In the genomic region with DNA sequence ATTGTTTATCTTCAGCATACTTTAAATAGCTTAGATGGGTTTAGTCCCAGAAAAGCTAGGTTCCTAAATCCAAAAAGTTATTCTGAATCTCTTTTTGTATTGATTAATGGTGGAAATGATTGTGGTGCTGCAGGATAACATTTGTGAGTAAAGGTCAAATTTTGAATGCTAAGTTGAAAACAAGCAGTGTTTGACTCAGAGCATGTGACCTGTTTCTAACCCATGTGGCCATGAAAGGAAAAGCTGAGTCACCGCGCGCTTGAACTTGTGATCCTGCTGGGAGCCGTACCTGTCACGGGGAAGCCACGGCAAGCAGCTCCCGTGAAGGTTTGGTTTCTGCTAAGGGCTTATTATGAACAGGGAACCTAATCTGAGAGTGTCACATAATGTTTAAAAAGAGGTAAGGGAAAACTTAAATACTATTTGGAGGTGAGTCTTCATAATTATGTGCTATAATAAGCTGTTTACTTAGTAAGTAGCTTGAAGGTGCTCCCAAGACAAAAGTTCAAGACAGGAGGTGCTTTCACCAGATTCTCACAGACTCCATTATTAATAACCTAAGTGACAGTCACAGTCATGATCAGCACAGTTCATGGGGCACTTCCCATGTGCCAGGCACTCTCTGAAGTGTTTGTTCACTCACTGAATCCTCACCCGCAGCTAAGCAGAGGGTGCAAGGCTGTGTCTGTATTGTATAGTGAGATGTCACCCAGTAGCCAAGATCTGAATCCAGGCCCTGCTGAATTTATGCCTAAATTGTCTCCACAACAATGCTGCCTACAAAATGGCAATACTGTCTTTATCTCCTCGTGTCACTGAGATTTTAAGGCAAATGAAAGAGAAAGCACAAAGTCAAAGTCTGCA, we compare ENCODE assay signal across 9 cellular contexts.
DNase-seq lines count a peak whose midpoint lies in the region; ATAC-seq and TF ChIP-seq lines count a peak whose summit lies in the region.
"Had no signal": no experiment of that assay in that cellular context is flagged by ENCODE, and none has a peak within 500 bp of the region (broad histone marks: within the 10 kb centered on the region; RNA-seq: fewer than 3 reads in every experiment).

No MANE protein-coding gene starts in this region.

- peak overlapping the region; percentile 95 for H3K27ac Mint-ChIP-seq in activated naive CD8-positive, alpha-beta T cell

- peaks cover 18% of the 10 kb centered on the region for H3K4me1 Mint-ChIP-seq in activated naive CD8-positive, alpha-beta T cell (ENCODE audit: low read depth)

- H3K4me3 ChIP-seq in BE2C (ENCODE audit: low read depth, low read length) (no peak overlapping the region), SJSA1 (peak overlapping the region; percentile 8; the same call in 1 of the 2 replicates), right atrium auricular region (no peak overlapping the region)

- H3K9me3 Mint-ChIP-seq in activated naive CD8-positive, alpha-beta T cell (ENCODE audit: low read depth), result no peaks in the 10 kb centered on the region

- intact Hi-C loops in sciatic nerve (cut with DNase I), result no loop called here

- H3K27ac ChIP-seq in SJSA1 (peak overlapping the region; percentile 70), right atrium auricular region (peak overlapping the region; percentile 29 to 41)

- H3K4me3 Mint-ChIP-seq in activated naive CD8-positive, alpha-beta T cell, result peak overlapping the region; percentile 72

- peaks cover 14% of the 10 kb centered on the region for H3K27me3 ChIP-seq in BE2C
- H3K27me3 ChIP-seq in SJSA1 (replicated peaks), result no peaks in the 10 kb centered on the region
- no peaks in the 10 kb centered on the region for H3K27me3 ChIP-seq in right atrium auricular region

- H3K36me3 ChIP-seq in BE2C, result no peaks in the 10 kb centered on the region
- H3K36me3 ChIP-seq in SJSA1, result no peaks in the 10 kb centered on the region
- no peaks in the 10 kb centered on the region for H3K36me3 ChIP-seq in right atrium auricular region

- H3K9me3 ChIP-seq in BE2C (no peaks in the 10 kb centered on the region), SJSA1 (replicated peaks) (no peaks in the 10 kb centered on the region), right atrium auricular region (no peaks in the 10 kb centered on the region)

- DNase-seq in BE2C (peak; percentile 27), GM19240 (ENCODE audit: insufficient read length, low spot score) (peak; percentile 21), SJSA1 (ENCODE audit: low read depth in 1 of 2, low spot score in 2 of 2) (peak; percentile 94 to 95), right atrium auricular region (ENCODE audit: low spot score) (peak; percentile 94), sciatic nerve (ENCODE audit: low spot score) (peak; percentile 94), occipital lobe (lab: John Stamatoyannopoulos, UW) (no peak)

- TF ChIP-seq CTCF in BE2C (IDR thresholded peaks at IDR 0.05; ENCODE audit: low read depth, low read length) (no peak), right atrium auricular region (IDR thresholded peaks at IDR 0.05) (no peak)

- H3K4me1 ChIP-seq in BE2C (no peaks in the 10 kb centered on the region), SJSA1 (replicated peaks) (peaks cover 31% of the 10 kb centered on the region), right atrium auricular region (peaks cover 0 to 11% of the 10 kb centered on the region in 2 donors)

- peaks cover 2% of the 10 kb centered on the region for H3K27me3 Mint-ChIP-seq in activated naive CD8-positive, alpha-beta T cell
- H3K27me3 Mint-ChIP-seq: IgD-negative memory B cell had no signal

- peak; percentile 92 for ATAC-seq in HG03439 (IDR thresholded peaks at IDR 0.05; ENCODE audit: unreplicated experiment)
- peak; percentile 97 for ATAC-seq in sciatic nerve

- no peaks in the 10 kb centered on the region for H3K36me3 Mint-ChIP-seq in activated naive CD8-positive, alpha-beta T cell
- H3K36me3 Mint-ChIP-seq: IgD-negative memory B cell had no signal
